Comparison of ENCODE assay signal across 8 cellular contexts in the genomic region with DNA sequence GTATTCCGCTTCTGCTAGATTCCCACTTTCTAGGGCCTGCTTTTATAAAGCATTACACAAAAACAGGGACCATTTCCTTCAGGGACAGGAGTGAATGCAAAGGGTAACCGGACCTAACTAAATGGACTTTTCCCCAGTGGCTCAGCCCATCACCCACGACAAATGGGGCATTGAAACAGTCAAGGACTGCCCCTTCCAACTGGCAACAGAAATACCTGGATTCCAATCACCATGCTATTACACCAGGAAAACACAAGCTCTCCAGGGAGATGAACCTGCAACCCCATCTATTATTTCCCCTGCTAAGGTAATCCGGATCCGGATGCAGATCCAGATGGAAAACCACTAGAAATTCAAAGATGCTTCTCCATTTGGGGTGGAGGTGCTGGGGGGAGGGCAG. TPM values are rescaled to one million over a fixed set of nuclear protein-coding genes. Genes with fewer than 3 reads are reported as not detected.
A peak's percentile ranks its signal among the peaks of the same experiment; 100 is the strongest.
DNase-seq lines count a peak whose midpoint lies in the region; ATAC-seq and TF ChIP-seq lines count a peak whose summit lies in the region.

No MANE protein-coding gene starts in this region.

- H3K9me3 ChIP-seq in GM23248 (ENCODE audit: low read depth): no peaks in the 10 kb centered on the region
- H3K9me3 ChIP-seq in ascending aorta: no peaks in the 10 kb centered on the region
- no peaks in the 10 kb centered on the region for H3K9me3 ChIP-seq in right lobe of liver

- 0 out of 2 replicates have a peak, but pooled peaks cover 1% of the 10 kb centered on the region for H3F3A ChIP-seq in GM23248 (ENCODE audit: insufficient read depth)

- no peak for DNase-seq in GM23248
- DNase-seq in ascending aorta (ENCODE audit: low spot score in 2 of 2): no peak
- DNase-seq in right lobe of liver: peak in 1 of 3 donors; percentile 81
- no peak for DNase-seq in Kasumi-1 (lab: John Stamatoyannopoulos, UW)
- DNase-seq in MV-4-11 (lab: John Stamatoyannopoulos, UW): no peak
- no peak for DNase-seq in retina

- intact Hi-C loops in ascending aorta (cut with DNase I) (loop anchor here (2.0 to 5.0 kb wide), 6 partner anchors 39 to 705 kb away; a partner anchor contains a TSS), right lobe of liver (cut with DNase I) (loop anchor here in 1 of 2 donors (10.0 kb wide), 1 partner anchor 247 kb away; a partner anchor contains a TSS)

- in situ Hi-C loops in GM23248 (cut with MboI): loop anchor here (25.0 kb wide), 1 partner anchor 370 kb away; no protein-coding TSS in a partner anchor

- no peaks in the 10 kb centered on the region; the same call in 1 of the 2 replicates for H3K36me3 ChIP-seq in GM23248 (ENCODE audit: low read depth)
- peaks cover 0 to 4% of the 10 kb centered on the region in 2 donors for H3K36me3 ChIP-seq in ascending aorta
- peaks cover 0 to 5% (median 0%) of the 10 kb centered on the region in 4 donors for H3K36me3 ChIP-seq in right lobe of liver

- H3K4me1 ChIP-seq in GM23248 (ENCODE audit: insufficient read depth): 0 out of 2 replicates have a peak, but pooled peaks cover 5% of the 10 kb centered on the region
- H3K4me1 ChIP-seq in ascending aorta: peaks cover 5 to 15% of the 10 kb centered on the region in 2 donors
- peaks cover 0 to 36% (median 8%) of the 10 kb centered on the region in 4 donors for H3K4me1 ChIP-seq in right lobe of liver

- no peak for TF ChIP-seq POLR2A in right lobe of liver (IDR thresholded peaks at IDR 0.05)

- H3K9ac ChIP-seq in GM23248: peak overlapping the region; percentile 89

- peak overlapping the region; percentile 99 for H2AFZ ChIP-seq in GM23248

- H4K20me1 ChIP-seq in GM23248 (ENCODE audit: insufficient read depth): no peaks in the 10 kb centered on the region

- H3K4me2 ChIP-seq in GM23248 (ENCODE audit: unreplicated experiment): peak overlapping the region; percentile 97

- ATAC-seq in right lobe of liver: peak in 3 of 4 donors; percentile 2 to 8 (median 2)
- no peak for ATAC-seq in GM18907 (IDR thresholded peaks at IDR 0.05; ENCODE audit: unreplicated experiment)

- TF ChIP-seq CTCF in 22Rv1 (IDR thresholded peaks at IDR 0.05) (no peak), ascending aorta (IDR thresholded peaks at IDR 0.05) (no peak), right lobe of liver (IDR thresholded peaks at IDR 0.05) (no peak)

- H3K4me3 ChIP-seq in GM23248: peak overlapping the region; percentile 99
- peak overlapping the region; percentile 81 to 95 for H3K4me3 ChIP-seq in ascending aorta
- H3K4me3 ChIP-seq in right lobe of liver: peak overlapping the region; percentile 63 to 92 (median 89)

- H3K27me3 ChIP-seq in GM23248 (replicated peaks; ENCODE audit: insufficient read depth): no peaks in the 10 kb centered on the region
- no peaks in the 10 kb centered on the region for H3K27me3 ChIP-seq in ascending aorta
- H3K27me3 ChIP-seq in right lobe of liver: no peaks in the 10 kb centered on the region

- peak overlapping the region; percentile 82 for H3K27ac ChIP-seq in 22Rv1
- peak overlapping the region; percentile 69 for H3K27ac ChIP-seq in GM23248
- H3K27ac ChIP-seq in ascending aorta: peak overlapping the region in 1 of 2 donors; percentile 93
- peak overlapping the region in 2 of 3 donors; percentile 70 to 76 for H3K27ac ChIP-seq in right lobe of liver

- H3K79me2 ChIP-seq in GM23248 (ENCODE audit: insufficient read depth): peaks cover 91% of the 10 kb centered on the region

- no peaks in the 10 kb centered on the region for H3K9me2 ChIP-seq in GM23248 (ENCODE audit: insufficient read depth)

- 25 to 27% methylated on average over 5 of the region's 5 CpGs for WGBS in GM23248 (ENCODE audit: low coverage in 1 of 2, low lambda C conversion rate in 2 of 2, missing lambda C conversion rate in 2 of 2), 2 experiments
- WGBS in right lobe of liver (ENCODE audit: insufficient coverage, low coverage, low lambda C conversion rate, missing lambda C conversion rate): 19% methylated on average over 5 of the region's 5 CpGs

RNA-seq across cellular contexts. Expression of a gene that starts 1.0 kb away (rescaled TPM):
- total RNA-seq in GM23248 (2014; rRNA removed; shearing (Covaris generic)): 26.6 and 51.6 TPM in 2 replicates
- 11.3 and 18.0 TPM in 2 replicates for polyA plus RNA-seq in GM23248 (2016; fragmentation: Nextera tagmentation; extraction: Ambion mirVana)
- 21.6 TPM for total RNA-seq in ascending aorta
- 10 to 100 TPM; 14.5 to 25.7 (median 19.1) TPM for total RNA-seq in right lobe of liver

RNA-seq across cellular contexts. Expression of a gene that starts 1.3 kb away (rescaled TPM):
- total RNA-seq in GM23248 (2014; rRNA removed; shearing (Covaris generic)): 3.7 and 7.5 TPM in 2 replicates
- polyA plus RNA-seq in GM23248 (2016; fragmentation: Nextera tagmentation; extraction: Ambion mirVana): 21.3 and 22.9 TPM in 2 replicates
- 0.85 TPM for total RNA-seq in ascending aorta
- total RNA-seq in right lobe of liver: 1 to 10 TPM; 6.5 to 8.6 (median 7.4) TPM

RNA-seq across cellular contexts. Expression of a gene that starts 39.7 kb away (rescaled TPM):
- total RNA-seq in GM23248 (2014; rRNA removed; shearing (Covaris generic)): 425 and 481 TPM in 2 replicates
- 91.0 and 95.0 TPM in 2 replicates for polyA plus RNA-seq in GM23248 (2016; fragmentation: Nextera tagmentation; extraction: Ambion mirVana)
- total RNA-seq in ascending aorta (39.6 TPM), right lobe of liver (10 to 100 TPM; 24.9 to 44.0 (median 33.0) TPM)
